ENCODE assay signal across 10 cellular contexts in the genomic region with DNA sequence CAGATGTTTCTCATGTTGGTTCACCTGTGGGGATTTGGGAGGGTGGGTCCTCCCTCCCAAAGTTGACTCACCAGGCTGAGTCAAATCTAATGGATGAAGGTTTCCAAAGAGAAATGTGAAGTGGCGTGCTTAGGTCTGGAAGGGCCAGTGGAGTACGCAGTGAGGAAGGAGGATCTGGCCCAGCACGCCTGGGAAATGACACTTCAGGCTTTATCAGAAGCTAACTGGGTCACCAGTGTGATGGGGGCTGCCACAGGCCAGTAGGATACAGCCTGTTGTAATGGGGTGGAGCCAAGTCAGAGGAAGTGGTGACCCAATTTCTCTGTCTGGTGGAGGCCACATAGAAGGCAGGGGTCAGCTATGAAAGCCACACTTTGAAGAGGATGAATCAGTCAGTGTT. TPM values are rescaled to one million over a fixed set of nuclear protein-coding genes. Genes with fewer than 3 reads are reported as not detected.
A peak's percentile ranks its signal among the peaks of the same experiment; 100 is the strongest.
DNase-seq lines count a peak whose midpoint lies in the region; FAIRE-seq and TF ChIP-seq lines count a peak whose summit lies in the region.
"Had no signal": no experiment of that assay in that cellular context is flagged by ENCODE, and none has a peak within 500 bp of the region (broad histone marks: within the 10 kb centered on the region; RNA-seq: fewer than 3 reads in every experiment).

No MANE protein-coding gene starts in this region.

- H3K36me3 ChIP-seq in small intestine (ENCODE audit: control insufficient read depth in 2 of 2, insufficient read depth in 2 of 2, low read length in 2 of 2) (peaks cover 5 to 12% of the 10 kb centered on the region in 2 donors), neural progenitor cell (peaks cover 6% of the 10 kb centered on the region)

- H3K27me3 ChIP-seq in small intestine (ENCODE audit: control insufficient read depth in 2 of 2, insufficient read depth in 2 of 2, low read length in 2 of 2): no peaks in the 10 kb centered on the region
- no peaks in the 10 kb centered on the region for H3K27me3 ChIP-seq in neural progenitor cell

- H3K4me1 ChIP-seq in small intestine (ENCODE audit: control insufficient read depth in 2 of 2, insufficient read depth in 1 of 2, low read depth in 1 of 2, low read length in 1 of 2) (no peaks in the 10 kb centered on the region), neural progenitor cell (no peaks in the 10 kb centered on the region)

- H3K4me3 Mint-ChIP-seq in endothelial cell (ENCODE audit: unreplicated experiment): no peak overlapping the region
- H3K4me3 Mint-ChIP-seq in neural progenitor cell: no peak overlapping the region
- H3K4me3 Mint-ChIP-seq: memory B cell had no signal

- FAIRE-seq in small intestine (lab: Jason Lieb, UNC): no peak

- H3K27ac ChIP-seq in small intestine (ENCODE audit: low read depth in 1 of 2, low read length in 1 of 2): peak overlapping the region; percentile 27 to 36
- no peak overlapping the region for H3K27ac ChIP-seq in neural progenitor cell

- no peaks in the 10 kb centered on the region for H4K20me1 ChIP-seq in neural progenitor cell (ENCODE audit: low read depth)

- H3F3A ChIP-seq in neural progenitor cell (ENCODE audit: low read depth): no peaks in the 10 kb centered on the region

- peaks cover 4% of the 10 kb centered on the region for H3K4me1 Mint-ChIP-seq in endothelial cell (ENCODE audit: unreplicated experiment)
- H3K4me1 Mint-ChIP-seq in neural progenitor cell: no peaks in the 10 kb centered on the region

- WGBS in small intestine, 3 donors: 85 to 90% (median 86%) methylated on average over 3 of the region's 3 CpGs

- H3K9ac ChIP-seq in neural progenitor cell: no peak overlapping the region
- H3K9ac ChIP-seq: SK-N-SH had no signal

- no peak overlapping the region for H3K4me2 ChIP-seq in neural progenitor cell
- H3K4me2 ChIP-seq: SK-N-SH had no signal

- H2AFZ ChIP-seq in neural progenitor cell (replicated peaks): no peak overlapping the region

- peaks cover 28% of the 10 kb centered on the region for H3K36me3 Mint-ChIP-seq in endothelial cell (ENCODE audit: low read depth, unreplicated experiment)
- H3K36me3 Mint-ChIP-seq in neural progenitor cell: peaks cover 39% of the 10 kb centered on the region

- H3K27me3 Mint-ChIP-seq in endothelial cell (ENCODE audit: unreplicated experiment): peaks cover 1% of the 10 kb centered on the region
- no peaks in the 10 kb centered on the region for H3K27me3 Mint-ChIP-seq in neural progenitor cell (ENCODE audit: insufficient read depth, low read depth)
- H3K27me3 Mint-ChIP-seq: memory B cell had no signal

- no peaks in the 10 kb centered on the region for H3K79me2 ChIP-seq in neural progenitor cell (ENCODE audit: low read depth)

- H3K9me3 Mint-ChIP-seq in endothelial cell (ENCODE audit: unreplicated experiment) (no peaks in the 10 kb centered on the region), neural progenitor cell (no peaks in the 10 kb centered on the region)
- H3K9me3 Mint-ChIP-seq: memory B cell had no signal

- H3K4me3 ChIP-seq in small intestine (ENCODE audit: low read depth in 1 of 2, low read length in 2 of 2): no peak overlapping the region
- H3K4me3 ChIP-seq in neural progenitor cell: no peak overlapping the region

- no peaks in the 10 kb centered on the region for H3K9me3 ChIP-seq in small intestine (ENCODE audit: control insufficient read depth, low read depth)
- H3K9me3 ChIP-seq in neural progenitor cell (ENCODE audit: low read depth): no peaks in the 10 kb centered on the region
- H3K9me3 ChIP-seq: SK-N-SH had no signal

- DNase-seq in activated CD8-positive, alpha-beta memory T cell treated with anti-CD3 and anti-CD28 coated beads for 4 hours (ENCODE audit: low read depth in 2 of 2): peak; percentile 17 to 26
- DNase-seq in activated CD8-positive, alpha-beta memory T cell treated with anti-CD3 and anti-CD28 coated beads, Interleukin-2, amount 50 U/mL, for 4 hours: no peak
- peak; percentile 16 for DNase-seq in activated CD4-positive, alpha-beta T cell treated with anti-CD3 and anti-CD28 coated beads, Interleukin-2, amount 50 U/mL, for 1 hour
- DNase-seq in endothelial cell (ENCODE audit: low spot score) (no peak), small intestine (peak; percentile 45), neural progenitor cell (ENCODE audit: low spot score) (no peak), germinal center (ENCODE audit: low spot score) (no peak)
- DNase-seq in effector CD4-positive, alpha-beta T cell: no peak
- DNase-seq: SK-N-SH had no signal

- H3K27ac Mint-ChIP-seq in endothelial cell (ENCODE audit: unreplicated experiment) (peak overlapping the region; percentile 41), neural progenitor cell (no peak overlapping the region)
- H3K27ac Mint-ChIP-seq: memory B cell had no signal

- TF ChIP-seq CTCF in endothelial cell (IDR thresholded peaks at IDR 0.05; ENCODE audit: unreplicated experiment) (no peak), neural progenitor cell (IDR thresholded peaks at IDR 0.05) (no peak)

RNA-seq across cellular contexts. Expression of a gene that starts 18.0 kb away (rescaled TPM):
- total RNA-seq in endothelial cell (ENCODE audit: unreplicated experiment) (16.9 TPM), neural progenitor cell (ENCODE audit: low replicate concordance) (36.6 and 38.6 TPM in 2 replicates)
- 10 to 100 TPM in 1 of 3 donors, 1 to 10 TPM in 2; 2.2 to 20.3 (median 7.3) TPM for polyA plus RNA-seq in small intestine

RNA-seq across cellular contexts. Expression of a gene that starts 38.5 kb away (rescaled TPM):
- total RNA-seq in endothelial cell (ENCODE audit: unreplicated experiment) (9.0 TPM), neural progenitor cell (ENCODE audit: low replicate concordance) (24.1 and 24.9 TPM in 2 replicates)
- polyA plus RNA-seq in small intestine: 1 to 10 TPM; 5.8 to 7.6 (median 6.2) TPM

Comparison
In these comparisons a context has a peak if more than half of its experiments do, and no peak if none do; other contexts are left out.
1. DNase-seq: peak in activated CD8-positive, alpha-beta memory T cell treated with anti-CD3 and anti-CD28 coated beads for 4 hours (2 of 2), activated CD4-positive, alpha-beta T cell treated with anti-CD3 and anti-CD28 coated beads, Interleukin-2, amount 50 U/mL, for 1 hour (single experiment) and small intestine (single experiment); none in activated CD8-positive, alpha-beta memory T cell treated with anti-CD3 and anti-CD28 coated beads, Interleukin-2, amount 50 U/mL, for 4 hours (single experiment), endothelial cell (single experiment), effector CD4-positive, alpha-beta T cell (single experiment), neural progenitor cell (single experiment) and germinal center (single experiment).